21 cellular contexts compared by ENCODE assay signal in genomic region chr2:1973636-1974035, GRCh38.
A peak's percentile ranks its signal among the peaks of the same experiment; 100 is the strongest.
DNase-seq lines count a peak whose midpoint lies in the region; ATAC-seq, FAIRE-seq and TF ChIP-seq lines count a peak whose summit lies in the region.
"Had no signal": no experiment of that assay in that cellular context is flagged by ENCODE, and none has a peak within 500 bp of the region (broad histone marks: within the 10 kb centered on the region; RNA-seq: fewer than 3 reads in every experiment).

No MANE protein-coding gene starts in this region.

- no peak for TF ChIP-seq CTCF in suprapubic skin (IDR thresholded peaks at IDR 0.05)

- H3K36me3 ChIP-seq in suprapubic skin: no peaks in the 10 kb centered on the region
- H3K36me3 ChIP-seq: spleen, uterus had no signal

- peak overlapping the region; percentile 21 for H3K27ac ChIP-seq in suprapubic skin
- H3K27ac ChIP-seq: spleen, uterus had no signal

- no peaks in the 10 kb centered on the region for H3K9me3 ChIP-seq in suprapubic skin
- H3K9me3 ChIP-seq: spleen, uterus had no signal

- no peak for FAIRE-seq in GM12892 (lab: Jason Lieb, UNC)
- FAIRE-seq: A204.1, D721Med had no signal

- peak; percentile 46 for DNase-seq in NCI-H1694 treated with DMSO at 0.1 percent for 48 hours (lab: John Stamatoyannopoulos, UW)
- no peak for DNase-seq in NCI-H1694 (lab: John Stamatoyannopoulos, UW)
- DNase-seq in NCI-H2196 treated with DMSO at 0.1 percent for 48 hours (lab: John Stamatoyannopoulos, UW; ENCODE audit: unreplicated experiment): peak; percentile 78
- peak; percentile 67 for DNase-seq in cerebellum (ENCODE audit: low spot score)
- DNase-seq in suprapubic skin (ENCODE audit: low spot score in 2 of 2): no peak
- DNase-seq in iPS-NIHi11 (ENCODE audit: low spot score): no peak
- DNase-seq in GM12892 (ENCODE audit: insufficient read length): no peak
- DNase-seq: activated CD4-positive, alpha-beta T cell treated with anti-CD3 and anti-CD28 coated beads, Interleukin-2, amount 10 ng/mL, durations not matched to agents 7 days and 5 days; activated CD8-positive, alpha-beta memory T cell treated with anti-CD3 and anti-CD28 coated beads, Interleukin-2, amount 50 U/mL, for 4 hours; activated effector memory CD4-positive, alpha-beta T cell treated with anti-CD3 and anti-CD28 coated beads, Interleukin-2, amount 50 U/mL, for 16 hours; GF-D8; MV-4-11; NCI-H526; OCI-M1; SIG-M5; spleen; T-cell; uterus had no signal

- no peak for ATAC-seq in GM18511 (IDR thresholded peaks at IDR 0.05; ENCODE audit: unreplicated experiment)
- ATAC-seq: T-cell had no signal

- no peak overlapping the region for H3K4me3 ChIP-seq in suprapubic skin
- H3K4me3 ChIP-seq: spleen, uterus had no signal

- TF ChIP-seq EP300 in suprapubic skin (IDR thresholded peaks at IDR 0.05): no peak

- H3K4me1 ChIP-seq in suprapubic skin: peaks cover 19% of the 10 kb centered on the region
- H3K4me1 ChIP-seq: uterus had no signal

- WGBS in suprapubic skin: 93% methylated on average over 5 of the region's 5 CpGs

- TF ChIP-seq POLR2A in suprapubic skin (IDR thresholded peaks at IDR 0.05): no peak
- TF ChIP-seq POLR2A in GM12892 (IDR thresholded peaks at IDR 0.05; ENCODE audit: low read depth, low read length): no peak

- no peaks in the 10 kb centered on the region for H3K27me3 ChIP-seq in suprapubic skin
- H3K27me3 ChIP-seq: uterus had no signal

Comparison
In these comparisons a context has a peak if more than half of its experiments do, and no peak if none do; other contexts are left out.
1. DNase-seq: peak in NCI-H1694 treated with DMSO at 0.1 percent for 48 hours (single experiment), NCI-H2196 treated with DMSO at 0.1 percent for 48 hours (single experiment) and cerebellum (single experiment); none in NCI-H1694 (single experiment), suprapubic skin (0 of 2), iPS-NIHi11 (single experiment) and GM12892 (single experiment).